7 cellular contexts compared by ENCODE assay signal in the genomic region with DNA sequence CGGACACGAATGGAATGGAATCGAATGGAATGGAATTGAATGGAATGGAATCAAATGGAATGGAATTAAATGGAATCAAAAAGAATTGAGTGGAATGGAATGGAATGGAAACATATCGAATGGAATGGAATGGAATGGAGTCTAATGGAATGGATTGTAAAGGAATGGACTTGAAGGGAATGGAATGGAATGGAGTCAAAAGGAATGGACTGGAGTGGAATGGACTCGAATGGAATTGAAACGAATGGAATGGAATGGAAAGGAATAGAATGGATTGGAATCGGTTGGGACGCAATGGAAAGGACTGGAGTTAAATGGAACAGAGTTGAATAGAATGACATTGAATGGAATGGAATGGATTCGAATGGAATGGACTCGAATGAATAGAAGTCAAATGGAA.
"Had no signal": no experiment of that assay in that cellular context is flagged by ENCODE, and none has a peak within 500 bp of the region (broad histone marks: within the 10 kb centered on the region; RNA-seq: fewer than 3 reads in every experiment).

No MANE protein-coding gene starts in this region.

- H3K27me3 Mint-ChIP-seq: IgD-negative memory B cell had no signal

- H3K9ac ChIP-seq: KMS-11 had no signal

- H3K4me2 ChIP-seq: KMS-11 had no signal

- DNase-seq: KBM-7, KG1 had no signal

- H3K4me3 Mint-ChIP-seq: IgD-negative memory B cell had no signal

- H3K27ac Mint-ChIP-seq: IgD-negative memory B cell had no signal

- ATAC-seq: HepG2, K562 had no signal

- H3K27ac ChIP-seq: HL-60, KMS-11 had no signal

- H3K36me3 Mint-ChIP-seq: IgD-negative memory B cell had no signal

- H3K4me1 Mint-ChIP-seq: IgD-negative memory B cell had no signal

- H3K4me3 ChIP-seq: K562 had no signal
